ENCODE assay signal across 22 cellular contexts in the genomic region with DNA sequence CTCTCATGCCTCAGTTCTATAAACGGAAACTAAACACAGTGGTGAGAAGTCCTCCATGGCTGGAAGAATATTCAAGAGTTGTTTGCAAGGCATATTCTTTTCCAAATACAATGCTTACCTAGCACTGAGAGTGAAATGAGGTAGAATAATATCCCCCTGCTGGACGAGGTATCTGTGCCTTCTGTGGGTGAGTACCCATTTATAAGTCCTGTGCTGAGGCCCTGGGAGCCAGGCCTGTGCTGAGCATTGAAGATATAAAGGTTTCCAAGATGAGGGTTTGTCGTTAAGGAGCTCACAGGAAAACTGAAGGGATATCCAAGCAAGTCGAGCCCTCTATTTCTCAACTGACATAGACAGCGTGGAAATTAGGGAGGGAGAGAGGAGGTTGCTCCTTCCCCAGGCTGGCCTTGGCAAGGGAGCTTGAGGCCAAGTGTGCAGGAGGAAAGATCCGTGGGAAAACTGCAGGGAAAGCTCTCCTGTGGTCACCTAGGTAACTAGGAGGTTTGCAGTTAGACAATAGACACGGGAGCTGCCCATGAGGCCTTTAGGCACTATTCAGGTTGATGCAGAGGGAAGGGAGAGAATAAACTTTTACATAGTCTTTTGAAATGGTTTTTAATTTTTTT. TPM values are rescaled to one million over a fixed set of nuclear protein-coding genes. Genes with fewer than 3 reads are reported as not detected.
DNase-seq lines count a peak whose midpoint lies in the region; ATAC-seq, FAIRE-seq and TF ChIP-seq lines count a peak whose summit lies in the region.
"Had no signal": no experiment of that assay in that cellular context is flagged by ENCODE, and none has a peak within 500 bp of the region (broad histone marks: within the 10 kb centered on the region; RNA-seq: fewer than 3 reads in every experiment).

No MANE protein-coding gene starts in this region.

- intact Hi-C loops in left ventricle myocardium superior (cut with micrococcal nuclease) (no loop called here), pancreas (cut with DNase I) (no loop called here)

- TF ChIP-seq CTCF in brain (conservative IDR thresholded peaks at IDR 0.05) (no peak), pancreas (IDR thresholded peaks at IDR 0.05) (no peak)

- no peaks in the 10 kb centered on the region for H3K36me3 ChIP-seq in pancreas
- H3K36me3 ChIP-seq: ascending aorta, lower lobe of right lung, thoracic aorta had no signal

- peaks cover 0 to 3% (median 0%) of the 10 kb centered on the region in 5 experiments for H3K9me3 Mint-ChIP-seq in brain
- H3K9me3 Mint-ChIP-seq in activated CD4-positive, alpha-beta T cell treated with anti-CD3 and anti-CD28 coated beads, Interleukin-2, amount 10 ng/mL, durations not matched to agents 7 days and 5 days = no peaks in the 10 kb centered on the region
- H3K9me3 Mint-ChIP-seq: activated naive CD8-positive, alpha-beta T cell treated with anti-CD3 and anti-CD28 coated beads for 36 hours; T-helper 1 cell treated with Interleukin-12 subunit alpha and Interleukin-12 subunit beta and Interleukin-4 antibody, amounts not matched to agents 30 μg/mL and 1 μg/mL, for 36 hours had no signal

- WGBS in pancreas, 2 donors = 31 to 38% methylated on average over 7 of the region's 7 CpGs

- peak overlapping the region; percentile 4 to 84 (median 54) for H3K27ac Mint-ChIP-seq in brain
- no peak overlapping the region for H3K27ac Mint-ChIP-seq in activated CD4-positive, alpha-beta T cell treated with anti-CD3 and anti-CD28 coated beads, Interleukin-2, amount 10 ng/mL, durations not matched to agents 7 days and 5 days
- H3K27ac Mint-ChIP-seq: activated CD8-positive, alpha-beta T cell treated with anti-CD3 and anti-CD28 coated beads, Interleukin-2, amount 10 ng/mL, durations not matched to agents 7 days and 5 days; activated naive CD8-positive, alpha-beta T cell treated with anti-CD3 and anti-CD28 coated beads for 36 hours; CD4-positive, CD25-positive, alpha-beta regulatory T cell; T-helper 1 cell treated with Interleukin-12 subunit alpha and Interleukin-12 subunit beta and Interleukin-4 antibody, amounts not matched to agents 30 μg/mL and 1 μg/mL, for 36 hours had no signal

- no peak for FAIRE-seq in pancreas (lab: Jason Lieb, UNC)
- FAIRE-seq: keratinocyte had no signal

- no peak overlapping the region for H3K27ac ChIP-seq in pancreas
- H3K27ac ChIP-seq: 22Rv1, ascending aorta, KMS-11, lower lobe of right lung, psoas muscle had no signal

- POLR2A ChIA-PET in activated CD4-positive, alpha-beta T cell treated with anti-CD3 and anti-CD28 coated beads, Interleukin-2, amount 10 ng/mL, durations not matched to agents 7 days and 5 days (lab: Charles Lee) = no interaction called here

- CTCF ChIA-PET in activated CD4-positive, alpha-beta T cell treated with anti-CD3 and anti-CD28 coated beads, Interleukin-2, amount 10 ng/mL, durations not matched to agents 7 days and 5 days (lab: Charles Lee) = no interaction called here

- H3K4me1 ChIP-seq in pancreas = peaks cover 4 to 14% (median 9%) of the 10 kb centered on the region in 3 donors

- peaks cover 52% of the 10 kb centered on the region for H3K4me1 Mint-ChIP-seq in brain
- no peaks in the 10 kb centered on the region for H3K4me1 Mint-ChIP-seq in activated CD4-positive, alpha-beta T cell treated with anti-CD3 and anti-CD28 coated beads, Interleukin-2, amount 10 ng/mL, durations not matched to agents 7 days and 5 days
- H3K4me1 Mint-ChIP-seq: activated naive CD8-positive, alpha-beta T cell treated with anti-CD3 and anti-CD28 coated beads for 36 hours; CD4-positive, CD25-positive, alpha-beta regulatory T cell had no signal

- peak; percentile 23 for ATAC-seq in left ventricle myocardium superior
- ATAC-seq in pancreas = peak; percentile 74 to 87 (median 80)
- no peak for ATAC-seq in HG03520 (IDR thresholded peaks at IDR 0.05; ENCODE audit: unreplicated experiment)
- ATAC-seq: activated CD8-positive, alpha-beta T cell treated with anti-CD3 and anti-CD28 coated beads, Interleukin-2, amount 10 ng/mL, durations not matched to agents 7 days and 5 days; lower lobe of right lung; stimulated activated naive CD8-positive, alpha-beta T cell treated with anti-CD3 and anti-CD28 coated beads, Interleukin-15, Interleukin-2, amounts not matched to agents 100 U/mL and 50 U/mL, for 24 hours had no signal

- H3K9me3 ChIP-seq in pancreas = no peaks in the 10 kb centered on the region
- H3K9me3 ChIP-seq: ascending aorta, lower lobe of right lung, psoas muscle, thoracic aorta had no signal

- H3K4me3 ChIP-seq in pancreas = no peak overlapping the region
- H3K4me3 ChIP-seq: ascending aorta, lower lobe of right lung, psoas muscle, thoracic aorta had no signal

- no peaks in the 10 kb centered on the region for H3K27me3 ChIP-seq in pancreas
- H3K27me3 ChIP-seq: ascending aorta had no signal

- DNase-seq in DMS53 (lab: John Stamatoyannopoulos, UW) (peak; percentile 19), DMS53 treated with DMSO at 0.1 percent for 48 hours (lab: John Stamatoyannopoulos, UW; ENCODE audit: unreplicated experiment) (no peak), left ventricle myocardium superior (no peak), pancreas (peak in 2 of 6 donors; percentile 25 to 31), T-helper 9 cell (no peak)
- DNase-seq in activated CD4-positive, alpha-beta T cell treated with anti-CD3 and anti-CD28 coated beads, Interleukin-2, amount 10 ng/mL, durations not matched to agents 7 days and 5 days = no peak
- DNase-seq: activated CD8-positive, alpha-beta T cell treated with anti-CD3 and anti-CD28 coated beads, Interleukin-2, amount 10 ng/mL, durations not matched to agents 7 days and 5 days; activated naive CD8-positive, alpha-beta T cell treated with anti-CD3 and anti-CD28 coated beads for 36 hours; CD4-positive, CD25-positive, alpha-beta regulatory T cell; lower lobe of right lung; NCI-H1436 treated with DMSO at 0.1 percent for 48 hours; NCI-H524; psoas muscle; stimulated activated naive CD8-positive, alpha-beta T cell treated with anti-CD3 and anti-CD28 coated beads, Interleukin-15, Interleukin-2, amounts not matched to agents 100 U/mL and 50 U/mL, for 24 hours had no signal

- peak overlapping the region in 4 of 5 experiments; percentile 6 to 35 (median 22) for H3K4me3 Mint-ChIP-seq in brain
- H3K4me3 Mint-ChIP-seq in activated CD4-positive, alpha-beta T cell treated with anti-CD3 and anti-CD28 coated beads, Interleukin-2, amount 10 ng/mL, durations not matched to agents 7 days and 5 days = no peak overlapping the region
- H3K4me3 Mint-ChIP-seq: activated CD8-positive, alpha-beta T cell treated with anti-CD3 and anti-CD28 coated beads, Interleukin-2, amount 10 ng/mL, durations not matched to agents 7 days and 5 days; activated naive CD8-positive, alpha-beta T cell treated with anti-CD3 and anti-CD28 coated beads for 36 hours; CD4-positive, CD25-positive, alpha-beta regulatory T cell; T-helper 1 cell treated with Interleukin-12 subunit alpha and Interleukin-12 subunit beta and Interleukin-4 antibody, amounts not matched to agents 30 μg/mL and 1 μg/mL, for 36 hours had no signal

- no peaks in the 10 kb centered on the region for H3K36me3 Mint-ChIP-seq in brain
- H3K36me3 Mint-ChIP-seq in activated CD4-positive, alpha-beta T cell treated with anti-CD3 and anti-CD28 coated beads, Interleukin-2, amount 10 ng/mL, durations not matched to agents 7 days and 5 days (ENCODE audit: low read depth) = no peaks in the 10 kb centered on the region
- H3K36me3 Mint-ChIP-seq: activated naive CD8-positive, alpha-beta T cell treated with anti-CD3 and anti-CD28 coated beads for 36 hours; CD4-positive, CD25-positive, alpha-beta regulatory T cell had no signal

- peaks cover 4% of the 10 kb centered on the region for H3K27me3 Mint-ChIP-seq in brain
- no peaks in the 10 kb centered on the region for H3K27me3 Mint-ChIP-seq in activated CD4-positive, alpha-beta T cell treated with anti-CD3 and anti-CD28 coated beads, Interleukin-2, amount 10 ng/mL, durations not matched to agents 7 days and 5 days
- H3K27me3 Mint-ChIP-seq: activated naive CD8-positive, alpha-beta T cell treated with anti-CD3 and anti-CD28 coated beads for 36 hours; CD4-positive, CD25-positive, alpha-beta regulatory T cell had no signal

RNA-seq across cellular contexts. Expression of a gene that starts 17.6 kb away (rescaled TPM):
- polyA plus RNA-seq in brain (ENCODE audit: insufficient read depth, low read depth, low replicate concordance) (11.6 TPM), pancreas (10 to 100 TPM; 28.7 to 50.7 TPM)
- total RNA-seq in left ventricle myocardium superior (100 TPM), pancreas (10 to 100 TPM; 14.5 to 30.4 (median 17.1) TPM)
- 10 to 100 TPM in 1 of 2 experiments, 1 to 10 TPM in 1; 5.1 to 10.5 TPM for total RNA-seq in activated CD4-positive, alpha-beta T cell treated with anti-CD3 and anti-CD28 coated beads, Interleukin-2, amount 10 ng/mL, durations not matched to agents 7 days and 5 days
